In the genomic region with DNA sequence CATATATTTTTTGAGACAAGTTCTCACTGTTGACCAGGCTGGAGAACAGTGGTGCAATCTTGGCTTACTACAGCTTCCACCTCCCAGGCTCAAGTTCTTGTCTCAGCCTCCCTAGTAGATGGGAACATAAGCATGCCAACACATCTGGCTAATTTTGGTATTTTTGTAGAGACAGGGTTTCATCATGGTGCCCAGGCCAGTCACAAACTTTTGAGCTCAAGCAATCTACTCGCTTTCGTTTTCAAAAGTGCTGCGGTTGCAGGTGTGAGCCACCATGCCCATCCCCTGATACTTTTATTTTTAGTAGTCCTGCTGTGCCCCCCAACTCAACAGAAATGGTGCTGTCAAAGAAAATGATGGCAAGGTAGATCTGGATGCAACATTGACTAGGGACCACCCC, we compare ENCODE assay signal across 28 cellular contexts.
"Had no signal": no experiment of that assay in that cellular context is flagged by ENCODE, and none has a peak within 500 bp of the region (broad histone marks: within the 10 kb centered on the region; RNA-seq: fewer than 3 reads in every experiment).

No MANE protein-coding gene starts in this region.

- H3K4me3 Mint-ChIP-seq: stimulated activated effector memory CD8-positive, alpha-beta T cell treated with anti-CD3 and anti-CD28 coated beads, Interleukin-12 subunit alpha, Interleukin-12 subunit beta, amount 100 ng/mL, for 72 hours; stimulated activated memory B cell treated with anti-CD40 and anti-IgM and Interleukin-4, amounts not matched to agents 10 μg/mL and 1 μg/mL and 100 μg/mL, for 72 hours; stimulated activated naive B cell treated with anti-CD40 and anti-IgM and Interleukin-4, amounts not matched to agents 10 μg/mL and 1 μg/mL and 100 μg/mL, for 72 hours; stimulated activated naive CD8-positive, alpha-beta T cell treated with anti-CD3 and anti-CD28 coated beads, Interleukin-15, amount 100 ng/mL, for 72 hours; stimulated activated naive CD8-positive, alpha-beta T cell treated with anti-CD3 and anti-CD28 coated beads, Interleukin-15, Interleukin-2, amounts not matched to agents 100 ng/mL and 50 ng/mL, for 24 hours; type B pancreatic cell had no signal

- H3K4me1 Mint-ChIP-seq: stimulated activated effector memory CD8-positive, alpha-beta T cell treated with anti-CD3 and anti-CD28 coated beads, Interleukin-12 subunit alpha, Interleukin-12 subunit beta, amount 100 ng/mL, for 72 hours; stimulated activated memory B cell treated with anti-CD40 and anti-IgM and Interleukin-4, amounts not matched to agents 10 μg/mL and 1 μg/mL and 100 μg/mL, for 72 hours; stimulated activated naive B cell treated with anti-CD40 and anti-IgM and Interleukin-4, amounts not matched to agents 10 μg/mL and 1 μg/mL and 100 μg/mL, for 72 hours; stimulated activated naive CD8-positive, alpha-beta T cell treated with anti-CD3 and anti-CD28 coated beads, Interleukin-15, amount 100 ng/mL, for 72 hours had no signal

- H3K4me3 ChIP-seq: stomach, suprapubic skin, testis, thoracic aorta, thyroid gland, tibial artery, tibial nerve, transverse colon, upper lobe of left lung, upper lobe of right lung, uterus, vagina had no signal

- DNase-seq: stimulated activated CD4-positive, alpha-beta T cell treated with anti-CD3 and anti-CD28 coated beads, Interleukin-2, amount 100 ng/mL, for 48 hours; stimulated activated CD4-positive, alpha-beta T cell treated with anti-CD3 and anti-CD28 coated beads, Interleukin-4, amount 100 ng/mL, for 1 hour; stimulated activated CD4-positive, alpha-beta T cell treated with anti-CD3 and anti-CD28 coated beads, Interleukin-4, amount 100 ng/mL, for 24 hours; stimulated activated CD4-positive, alpha-beta T cell treated with anti-CD3 and anti-CD28 coated beads, Interleukin-4, amount 100 ng/mL, for 4 hours; stimulated activated CD8-positive, alpha-beta memory T cell treated with anti-CD3 and anti-CD28 coated beads, Interleukin-4, amount 100 ng/mL, for 48 hours; stimulated activated naive B cell treated with anti-CD40 and anti-IgM and Interleukin-4, amounts not matched to agents 10 μg/mL and 1 μg/mL and 100 μg/mL, for 72 hours; stimulated activated naive CD4-positive, alpha-beta T cell; stimulated activated naive CD4-positive, alpha-beta T cell treated with Interleukin-2 at 50 U/mL for 16 hours; stimulated activated naive CD8-positive, alpha-beta T cell treated with anti-CD3 and anti-CD28 coated beads, Interleukin-15, amount 100 ng/mL, for 72 hours; stimulated activated naive CD8-positive, alpha-beta T cell treated with anti-CD3 and anti-CD28 coated beads, Interleukin-15, Interleukin-2, amounts not matched to agents 100 U/mL and 50 U/mL, for 24 hours; stomach; substantia nigra; testis; thyroid gland; tibial artery; transverse colon; trophoblast cell; upper lobe of left lung; upper lobe of right lung; uterus had no signal

- H3K36me3 Mint-ChIP-seq: stimulated activated effector memory CD8-positive, alpha-beta T cell treated with anti-CD3 and anti-CD28 coated beads, Interleukin-12 subunit alpha, Interleukin-12 subunit beta, amount 100 ng/mL, for 72 hours; stimulated activated memory B cell treated with anti-CD40 and anti-IgM and Interleukin-4, amounts not matched to agents 10 μg/mL and 1 μg/mL and 100 μg/mL, for 72 hours; stimulated activated naive B cell treated with anti-CD40 and anti-IgM and Interleukin-4, amounts not matched to agents 10 μg/mL and 1 μg/mL and 100 μg/mL, for 72 hours; type B pancreatic cell had no signal

- ATAC-seq: stimulated activated effector memory CD8-positive, alpha-beta T cell treated with anti-CD3 and anti-CD28 coated beads, Interleukin-12 subunit alpha, Interleukin-12 subunit beta, amount 100 ng/mL, for 72 hours; stimulated activated memory B cell treated with anti-CD40 and anti-IgM and Interleukin-4, amounts not matched to agents 10 μg/mL and 1 μg/mL and 100 μg/mL, for 72 hours; stimulated activated naive B cell treated with anti-CD40 and anti-IgM and Interleukin-4, amounts not matched to agents 10 μg/mL and 1 μg/mL and 100 μg/mL, for 72 hours; stimulated activated naive CD8-positive, alpha-beta T cell treated with anti-CD3 and anti-CD28 coated beads, Interleukin-15, amount 100 ng/mL, for 72 hours; stimulated activated naive CD8-positive, alpha-beta T cell treated with anti-CD3 and anti-CD28 coated beads, Interleukin-15, Interleukin-2, amounts not matched to agents 100 U/mL and 50 U/mL, for 24 hours; upper lobe of right lung had no signal

- H3K9me3 ChIP-seq: stomach, suprapubic skin, testis, thoracic aorta, thyroid gland, tibial artery, tibial nerve, transverse colon, upper lobe of left lung, upper lobe of right lung, uterus, vagina had no signal

- H3K27ac Mint-ChIP-seq: stimulated activated effector memory CD8-positive, alpha-beta T cell treated with anti-CD3 and anti-CD28 coated beads, Interleukin-12 subunit alpha, Interleukin-12 subunit beta, amount 100 ng/mL, for 72 hours; stimulated activated memory B cell treated with anti-CD40 and anti-IgM and Interleukin-4, amounts not matched to agents 10 μg/mL and 1 μg/mL and 100 μg/mL, for 72 hours; stimulated activated naive B cell treated with anti-CD40 and anti-IgM and Interleukin-4, amounts not matched to agents 10 μg/mL and 1 μg/mL and 100 μg/mL, for 72 hours; stimulated activated naive CD8-positive, alpha-beta T cell treated with anti-CD3 and anti-CD28 coated beads, Interleukin-15, amount 100 ng/mL, for 72 hours; stimulated activated naive CD8-positive, alpha-beta T cell treated with anti-CD3 and anti-CD28 coated beads, Interleukin-15, Interleukin-2, amounts not matched to agents 100 ng/mL and 50 ng/mL, for 24 hours; type B pancreatic cell had no signal

- H3K27me3 ChIP-seq: stomach, suprapubic skin, testis, thyroid gland, tibial artery, tibial nerve, transverse colon, upper lobe of left lung, upper lobe of right lung, uterus, vagina had no signal

- H3K4me1 ChIP-seq: stomach, suprapubic skin, testis, thyroid gland, tibial artery, tibial nerve, transverse colon, upper lobe of left lung, upper lobe of right lung, uterus, vagina had no signal

- H3K9me3 Mint-ChIP-seq: stimulated activated memory B cell treated with anti-CD40 and anti-IgM and Interleukin-4, amounts not matched to agents 10 μg/mL and 1 μg/mL and 100 μg/mL, for 72 hours; type B pancreatic cell had no signal

- H3K27ac ChIP-seq: stomach, suprapubic skin, testis, thoracic aorta, thyroid gland, tibial artery, tibial nerve, transverse colon, upper lobe of left lung, upper lobe of right lung, uterus, vagina had no signal

- H3K27me3 Mint-ChIP-seq: stimulated activated memory B cell treated with anti-CD40 and anti-IgM and Interleukin-4, amounts not matched to agents 10 μg/mL and 1 μg/mL and 100 μg/mL, for 72 hours; stimulated activated naive B cell treated with anti-CD40 and anti-IgM and Interleukin-4, amounts not matched to agents 10 μg/mL and 1 μg/mL and 100 μg/mL, for 72 hours; stimulated activated naive CD8-positive, alpha-beta T cell treated with anti-CD3 and anti-CD28 coated beads, Interleukin-15, amount 100 ng/mL, for 72 hours; stimulated activated naive CD8-positive, alpha-beta T cell treated with anti-CD3 and anti-CD28 coated beads, Interleukin-15, Interleukin-2, amounts not matched to agents 100 ng/mL and 50 ng/mL, for 24 hours; type B pancreatic cell had no signal

- H3K36me3 ChIP-seq: stomach, suprapubic skin, thoracic aorta, thyroid gland, tibial artery, tibial nerve, transverse colon, upper lobe of left lung, upper lobe of right lung, uterus, vagina had no signal
